19 cellular contexts compared by ENCODE assay signal in genomic region chr5:15621094-15621493, GRCh38.
A peak's percentile ranks its signal among the peaks of the same experiment; 100 is the strongest.
DNase-seq lines count a peak whose midpoint lies in the region; ATAC-seq and TF ChIP-seq lines count a peak whose summit lies in the region.
"Had no signal": no experiment of that assay in that cellular context is flagged by ENCODE, and none has a peak within 500 bp of the region (broad histone marks: within the 10 kb centered on the region; RNA-seq: fewer than 3 reads in every experiment).

No MANE protein-coding gene starts in this region.

- H3K4me3 Mint-ChIP-seq in GM23338 (no peak overlapping the region), brain (peak overlapping the region in 1 of 5 experiments; percentile 12)
- H3K4me3 Mint-ChIP-seq: stimulated activated naive CD8-positive, alpha-beta T cell treated with anti-CD3 and anti-CD28 coated beads, Interleukin-15, amount 100 ng/mL, for 72 hours had no signal

- no peak overlapping the region for H4K91ac ChIP-seq in mesenchymal stem cell (ENCODE audit: low read length)

- H3K4me2 ChIP-seq in GM23338 (no peak overlapping the region), mesenchymal stem cell (ENCODE audit: low read length, poor library complexity, severe bottlenecking) (no peak overlapping the region)

- no peaks in the 10 kb centered on the region for H4K20me1 ChIP-seq in GM23338 (replicated peaks; ENCODE audit: insufficient read depth)

- H3K4me1 ChIP-seq in GM23338 (ENCODE audit: insufficient read depth) (no peaks in the 10 kb centered on the region), mesenchymal stem cell (ENCODE audit: control insufficient read depth, insufficient read depth, low read depth, low read length) (peaks cover 4% of the 10 kb centered on the region), BE2C (no peaks in the 10 kb centered on the region), stomach (peaks cover 0 to 7% (median 0%) of the 10 kb centered on the region in 4 donors)

- no peaks in the 10 kb centered on the region for H3K9me3 Mint-ChIP-seq in GM23338
- peaks cover 0 to 2% (median 0%) of the 10 kb centered on the region in 5 experiments for H3K9me3 Mint-ChIP-seq in brain

- DNase-seq in AG04450 (ENCODE audit: low read depth, low spot score) (no peak), GM23338 (ENCODE audit: low spot score) (no peak), mesenchymal stem cell (no peak), BE2C (no peak), stomach (no peak), GM13976 (ENCODE audit: low spot score) (no peak), NCI-H2171 (lab: John Stamatoyannopoulos, UW) (no peak)
- DNase-seq: activated CD4-positive, alpha-beta T cell treated with anti-CD3 and anti-CD28 coated beads, Interleukin-2, amount 50 U/mL, for 1 hour; activated naive CD4-positive, alpha-beta T cell; activated T-cell treated with anti-CD3 and anti-CD28 coated beads for 4 hours; Calu3; dorsolateral prefrontal cortex; hippocampal formation; KG1; kidney; NCI-H1105 treated with DMSO at 0.1 percent for 48 hours; NCI-H82; stimulated activated naive CD8-positive, alpha-beta T cell treated with anti-CD3 and anti-CD28 coated beads, Interleukin-15, amount 100 ng/mL, for 72 hours had no signal

- peaks cover 14% of the 10 kb centered on the region for H3K79me1 ChIP-seq in mesenchymal stem cell (replicated peaks; ENCODE audit: low read length, poor library complexity, severe bottlenecking)

- intact Hi-C loops in stomach (cut with DNase I; ENCODE audit: low total_unique reads), result no loop called here

- no peak overlapping the region for H3K14ac ChIP-seq in mesenchymal stem cell (ENCODE audit: low read length in 2 of 2)

- no peak overlapping the region for H3K4me3 ChIP-seq in AG04450 (ENCODE audit: low read depth, low read length)
- no peak overlapping the region for H3K4me3 ChIP-seq in GM23338
- H3K4me3 ChIP-seq in mesenchymal stem cell (ENCODE audit: insufficient read depth in 1 of 2, low read depth in 1 of 2, low read length in 2 of 2), result peak overlapping the region in 1 of 2 experiments; percentile 62
- no peak overlapping the region for H3K4me3 ChIP-seq in BE2C (ENCODE audit: low read depth, low read length)
- no peak overlapping the region for H3K4me3 ChIP-seq in stomach
- H3K4me3 ChIP-seq: dorsolateral prefrontal cortex had no signal

- H3K27ac Mint-ChIP-seq in GM23338, result peak overlapping the region; percentile 53
- H3K27ac Mint-ChIP-seq in brain, result peak overlapping the region in 3 of 5 experiments; percentile 9 to 60 (median 58)
- H3K27ac Mint-ChIP-seq: stimulated activated naive CD8-positive, alpha-beta T cell treated with anti-CD3 and anti-CD28 coated beads, Interleukin-15, amount 100 ng/mL, for 72 hours had no signal

- TF ChIP-seq POLR2A in stomach (IDR thresholded peaks at IDR 0.05), result no peak

- H2BK5ac ChIP-seq in mesenchymal stem cell (ENCODE audit: low read depth, low read length, poor library complexity, severe bottlenecking), result no peak overlapping the region

- H2BK120ac ChIP-seq in mesenchymal stem cell (ENCODE audit: low read depth, low read length), result no peak overlapping the region

- no peaks in the 10 kb centered on the region for H3K36me3 ChIP-seq in GM23338 (ENCODE audit: insufficient read depth)
- H3K36me3 ChIP-seq in mesenchymal stem cell (ENCODE audit: control insufficient read depth in 1 of 2, insufficient read depth in 2 of 2, low read depth in 1 of 2, low read length in 2 of 2), result no peaks in the 10 kb centered on the region
- no peaks in the 10 kb centered on the region for H3K36me3 ChIP-seq in BE2C
- H3K36me3 ChIP-seq in stomach, result no peaks in the 10 kb centered on the region

- H2AK5ac ChIP-seq in mesenchymal stem cell (ENCODE audit: low read length, severe bottlenecking), result no peak overlapping the region

- TF ChIP-seq EP300 in stomach (IDR thresholded peaks at IDR 0.05), result no peak

- H3K9me3 ChIP-seq in AG04450 (ENCODE audit: control insufficient read depth, insufficient read depth, low read length) (peaks cover 3% of the 10 kb centered on the region; the same call in 1 of the 2 replicates), mesenchymal stem cell (ENCODE audit: control insufficient read depth, low read length) (no peaks in the 10 kb centered on the region), BE2C (no peaks in the 10 kb centered on the region), stomach (no peaks in the 10 kb centered on the region)

- peak overlapping the region; percentile 49 for H3K27ac ChIP-seq in AG04450 (ENCODE audit: low read depth, low read length)
- H3K27ac ChIP-seq in GM23338 (ENCODE audit: low read depth), result no peak overlapping the region
- no peak overlapping the region for H3K27ac ChIP-seq in mesenchymal stem cell (ENCODE audit: low read length, poor library complexity, severe bottlenecking)
- peak overlapping the region in 1 of 5 donors; percentile 34 for H3K27ac ChIP-seq in stomach
- H3K27ac ChIP-seq: dorsolateral prefrontal cortex had no signal

- H4K8ac ChIP-seq in mesenchymal stem cell (ENCODE audit: low read length), result no peak overlapping the region

- H2AFZ ChIP-seq in GM23338, result no peak overlapping the region
- H2AFZ ChIP-seq in mesenchymal stem cell (ENCODE audit: low read depth, low read length), result no peak overlapping the region

- H3K18ac ChIP-seq in mesenchymal stem cell (ENCODE audit: low read depth in 1 of 2, low read length in 2 of 2), result no peak overlapping the region

- H3K4ac ChIP-seq in mesenchymal stem cell (ENCODE audit: low read depth in 1 of 2, low read length in 2 of 2), result no peak overlapping the region

- no peak for ATAC-seq in GM23338
- ATAC-seq: stimulated activated naive CD8-positive, alpha-beta T cell treated with anti-CD3 and anti-CD28 coated beads, Interleukin-15, amount 100 ng/mL, for 72 hours had no signal

- WGBS in mesenchymal stem cell, result no CpG with 5 or more reads among the region's 1 CpG
- 13 to 31% (median 29%) methylated on average over 1 of the region's 1 CpG for WGBS in stomach, 5 donors

- 0 out of 3 replicates have a peak, but pooled peaks cover 2% of the 10 kb centered on the region for H3K36me3 Mint-ChIP-seq in GM23338 (ENCODE audit: low read depth)
- H3K36me3 Mint-ChIP-seq in brain, result peaks cover 19% of the 10 kb centered on the region

- no peaks in the 10 kb centered on the region for H3K9me2 ChIP-seq in GM23338 (ENCODE audit: insufficient read depth)

- CTCF ChIA-PET in AG04450 (lab: Charles Lee), result no interaction called here

- H3K79me2 ChIP-seq in GM23338 (replicated peaks; ENCODE audit: insufficient read depth), result peaks cover 31% of the 10 kb centered on the region

- H3K9ac ChIP-seq in mesenchymal stem cell (ENCODE audit: low read length), result peak overlapping the region; percentile 60

- no peak overlapping the region for H2BK12ac ChIP-seq in mesenchymal stem cell (ENCODE audit: low read length in 2 of 2)

- no peak for TF ChIP-seq CTCF in AG04450 (IDR thresholded peaks at IDR 0.05; ENCODE audit: low read depth, low read length)
- TF ChIP-seq CTCF in GM23338 (conservative IDR thresholded peaks at IDR 0.05; ENCODE audit: low read depth in 2 of 2), result no peak
- no peak for TF ChIP-seq CTCF in brain (conservative IDR thresholded peaks at IDR 0.05)
- TF ChIP-seq CTCF in BE2C (IDR thresholded peaks at IDR 0.05; ENCODE audit: low read depth, low read length), result no peak
- no peak for TF ChIP-seq CTCF in stomach (IDR thresholded peaks at IDR 0.05)
- no peak for TF ChIP-seq CTCF in GM13976 (IDR thresholded peaks at IDR 0.05; ENCODE audit: borderline replicate concordance, control extremely low read depth, extremely low read depth, insufficient read depth, missing control alignments)

- in situ Hi-C loops in GM13976 (cut with MboI; ENCODE audit: low sequenced_read_pairs, unreplicated experiment), result no loop called here

- H3K27me3 ChIP-seq in AG04450 (ENCODE audit: control insufficient read depth, insufficient read depth, low read length) (no peaks in the 10 kb centered on the region), GM23338 (ENCODE audit: insufficient read depth) (no peaks in the 10 kb centered on the region), mesenchymal stem cell (ENCODE audit: control insufficient read depth in 1 of 2, insufficient read depth in 1 of 2, low read length in 2 of 2) (no peaks in the 10 kb centered on the region), BE2C (no peaks in the 10 kb centered on the region), stomach (no peaks in the 10 kb centered on the region)
- H3K27me3 ChIP-seq: dorsolateral prefrontal cortex had no signal

- POLR2A ChIA-PET in AG04450 (lab: Yijun Ruan, JAX), result no interaction called here

- H3K27me3 Mint-ChIP-seq in GM23338 (ENCODE audit: insufficient read depth, low read depth, poor library complexity) (no peaks in the 10 kb centered on the region), brain (no peaks in the 10 kb centered on the region)
- H3K27me3 Mint-ChIP-seq: stimulated activated naive CD8-positive, alpha-beta T cell treated with anti-CD3 and anti-CD28 coated beads, Interleukin-15, amount 100 ng/mL, for 72 hours had no signal

- H3K4me1 Mint-ChIP-seq in GM23338, result peaks cover 5% of the 10 kb centered on the region; the same call in 2 of the 3 replicates
- H3K4me1 Mint-ChIP-seq in brain, result peaks cover 28% of the 10 kb centered on the region
- H3K4me1 Mint-ChIP-seq: stimulated activated naive CD8-positive, alpha-beta T cell treated with anti-CD3 and anti-CD28 coated beads, Interleukin-15, amount 100 ng/mL, for 72 hours had no signal

- no peak overlapping the region for H2BK15ac ChIP-seq in mesenchymal stem cell (ENCODE audit: low read depth, poor library complexity, severe bottlenecking)

- no peaks in the 10 kb centered on the region for H3F3A ChIP-seq in GM23338 (replicated peaks; ENCODE audit: low read depth)

- H3K23ac ChIP-seq in mesenchymal stem cell (ENCODE audit: low read length in 2 of 2), result no peak overlapping the region

TF ChIP-seq in GM23338, 12 proteins besides CTCF, POLR2A, EP300 and RAD21 (continues in another document):
- no peak for TF ChIP-seq JUNB (IDR thresholded peaks at IDR 0.05; ENCODE audit: unreplicated experiment)
- no peak for TF ChIP-seq ETS1 (IDR thresholded peaks at IDR 0.05)
- TF ChIP-seq CREB1 (CRISPR knock-in tag; IDR thresholded peaks at IDR 0.05; ENCODE audit: low read depth), result no peak
- TF ChIP-seq EZH2 (IDR thresholded peaks at IDR 0.05; ENCODE audit: low read depth, unreplicated experiment), result no peak
- TF ChIP-seq POLR2AphosphoS5 (IDR thresholded peaks at IDR 0.05; ENCODE audit: low read depth), result no peak
- no peak for TF ChIP-seq ZNF114 (CRISPR knock-in tag; IDR thresholded peaks at IDR 0.05)
